In genomic region chr17:77066726-77067409, GRCh38 we compare ENCODE assay signal across 8 cellular contexts.
DNase-seq lines count a peak whose midpoint lies in the region; FAIRE-seq and TF ChIP-seq lines count a peak whose summit lies in the region.
"Not testable (repeated sequence)": the region's sequence is repeated elsewhere in the genome, so short reads cannot be mapped to it uniquely, and the experiment has no call there.

No MANE protein-coding gene starts in this region.

- 36 to 38% methylated on average over 10 of the region's 10 CpGs for WGBS in sigmoid colon, 2 donors

- TF ChIP-seq EP300 in sigmoid colon (IDR thresholded peaks at IDR 0.05), result not testable (repeated sequence)

- H3K9me3 ChIP-seq in sigmoid colon, result not testable (repeated sequence)

- peaks cover 0 to 49% (median 0%) of the 10 kb centered on the region in 3 donors for H3K27me3 ChIP-seq in sigmoid colon

- not testable (repeated sequence) for TF ChIP-seq POLR2A in GM12892 (IDR thresholded peaks at IDR 0.05; ENCODE audit: low read depth, low read length); sigmoid colon (IDR thresholded peaks at IDR 0.05)

- TF ChIP-seq CTCF in AG09309 (IDR thresholded peaks at IDR 0.05; ENCODE audit: control insufficient read depth, insufficient read depth, low read depth, low read length, missing control alignments) (peak; percentile 96), RWPE1 (conservative IDR thresholded peaks at IDR 0.05; ENCODE audit: low read depth) (peak; percentile 98), sigmoid colon (IDR thresholded peaks at IDR 0.05) (peak in 3 of 4 experiments; percentile 42 to 82 (median 54))

- intact Hi-C loops in sigmoid colon (cut with DNase I), result not testable (repeated sequence)

- DNase-seq in AG09309 (ENCODE audit: low read depth); GM12892 (ENCODE audit: insufficient read length); sigmoid colon: not testable (repeated sequence)
- DNase-seq in NCI-H1417 (lab: John Stamatoyannopoulos, UW) (peak; percentile 57 to 80 (median 59)), RWPE1 (ENCODE audit: low spot score) (peak; percentile 72), activated T-cell treated with anti-CD3 and anti-CD28 coated beads for 1 hour (ENCODE audit: low read depth) (peak; percentile 30), ecto neural progenitor cell (ENCODE audit: low spot score) (peak; percentile 82), iris pigment epithelial cell (ENCODE audit: low read depth) (peak; percentile 45)

- CTCF ChIA-PET in RWPE1 (lab: Yijun Ruan, JAX), result interaction anchor here (0.6 to 2.3 kb wide), 9 partner anchors 10 to 359 kb away, joined by 3 to 20 read pairs (median 3); partner anchors contain the start of gene MGAT5B

- peak; percentile 67 for FAIRE-seq in GM12892 (lab: Jason Lieb, UNC)

- H3K4me1 ChIP-seq in sigmoid colon, result not testable (repeated sequence)

- not testable (repeated sequence) for H3K36me3 ChIP-seq in sigmoid colon

- not testable (repeated sequence) for H3K27ac ChIP-seq in RWPE1, sigmoid colon

- not testable (repeated sequence) for H3K4me3 ChIP-seq in AG09309 (ENCODE audit: control insufficient read depth, low read depth, low read length); sigmoid colon

- POLR2A ChIA-PET in RWPE1 (lab: Yijun Ruan, JAX; ENCODE audit: low non-redundant PET), result not testable (repeated sequence)
